8 cellular contexts compared by ENCODE assay signal in the genomic region with DNA sequence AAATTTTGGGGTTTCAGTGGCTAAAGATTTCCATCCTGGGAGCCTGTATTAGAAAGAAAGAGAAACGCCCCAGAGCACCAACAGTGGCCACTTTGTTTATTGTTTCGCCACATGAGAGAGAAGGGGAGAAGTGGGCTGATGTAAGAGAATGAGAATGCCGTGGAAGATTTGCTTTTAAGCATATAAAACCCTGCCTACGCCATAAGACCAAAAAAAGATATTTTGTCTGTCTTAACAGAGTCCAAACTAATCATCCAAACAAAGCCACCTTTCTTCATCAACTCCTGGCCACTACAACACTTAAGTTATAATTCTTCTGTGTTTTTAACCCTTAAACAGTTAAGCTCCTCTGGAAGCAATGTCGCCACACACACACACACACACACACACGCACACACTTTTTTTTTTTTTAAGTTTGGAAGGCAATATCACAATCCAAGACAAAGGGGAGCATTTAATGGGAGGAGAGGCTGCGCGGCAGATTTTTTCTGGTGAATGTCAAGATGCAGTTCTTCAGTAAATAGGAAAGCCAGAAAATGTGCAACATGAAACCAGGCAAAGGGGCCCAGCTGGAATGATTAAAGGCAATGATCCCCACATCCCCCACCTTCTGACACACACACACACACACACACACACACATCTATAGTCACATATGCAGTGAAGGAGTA.
DNase-seq lines count a peak whose midpoint lies in the region; ATAC-seq and TF ChIP-seq lines count a peak whose summit lies in the region.

No MANE protein-coding gene starts in this region.

- H3K27ac Mint-ChIP-seq in effector memory CD8-positive, alpha-beta T cell, result no peak overlapping the region

- no peak for TF ChIP-seq CTCF in HFF-Myc (IDR thresholded peaks at IDR 0.05; ENCODE audit: low read depth, low read length, missing control alignments)
- no peak for TF ChIP-seq CTCF in astrocyte of the spinal cord (IDR thresholded peaks at IDR 0.05; ENCODE audit: low read depth, low read length)

- H3K36me3 Mint-ChIP-seq in effector memory CD8-positive, alpha-beta T cell (ENCODE audit: insufficient read depth), result no peaks in the 10 kb centered on the region

- no peaks in the 10 kb centered on the region for H3K4me1 Mint-ChIP-seq in effector memory CD8-positive, alpha-beta T cell (ENCODE audit: low read depth in 2 of 2)

- H3K27ac ChIP-seq in iPS-18a (ENCODE audit: low read length) (no peak overlapping the region), substantia nigra (ENCODE audit: low read depth, low read length, poor library complexity, severe bottlenecking) (peak overlapping the region; percentile 90)

- DNase-seq in HFF-Myc (ENCODE audit: extremely low read depth, low read depth) (peak; percentile 59), astrocyte of the spinal cord (ENCODE audit: low read depth, low spot score) (peak; percentile 83), substantia nigra (lab: John Stamatoyannopoulos, UW) (peak in 11 of 49 donors; percentile 2 to 53 (median 14)), Kasumi-1 (lab: John Stamatoyannopoulos, UW) (no peak)
- DNase-seq in effector memory CD8-positive, alpha-beta T cell, result no peak

- ATAC-seq in GM21619 (IDR thresholded peaks at IDR 0.05; ENCODE audit: unreplicated experiment) (no peak), GM21528 (IDR thresholded peaks at IDR 0.05; ENCODE audit: low FRiP score, unreplicated experiment) (no peak)
- no peak for ATAC-seq in effector memory CD8-positive, alpha-beta T cell (replicated peaks)

- H3K9ac ChIP-seq in iPS-18a (ENCODE audit: low read length), result peak overlapping the region; percentile 36

- H3K9me3 Mint-ChIP-seq in effector memory CD8-positive, alpha-beta T cell, result no peaks in the 10 kb centered on the region

- peaks cover 39 to 42% of the 10 kb centered on the region in 2 donors for H3K27me3 Mint-ChIP-seq in effector memory CD8-positive, alpha-beta T cell

- no peaks in the 10 kb centered on the region for H3K27me3 ChIP-seq in iPS-18a (ENCODE audit: control insufficient read depth, insufficient read depth, low read length)

- H3K36me3 ChIP-seq in iPS-18a (ENCODE audit: control insufficient read depth, low read depth, low read length), result no peaks in the 10 kb centered on the region

- peak overlapping the region; percentile 34 for H3K4me3 ChIP-seq in HFF-Myc (replicated peaks; ENCODE audit: low read depth, low read length)
- peak overlapping the region; percentile 22 for H3K4me3 ChIP-seq in astrocyte of the spinal cord (ENCODE audit: low read depth, low read length)
- H3K4me3 ChIP-seq in iPS-18a (ENCODE audit: low read length), result no peak overlapping the region

- H3K4me1 ChIP-seq in iPS-18a (ENCODE audit: control insufficient read depth, low read depth, low read length), result peaks cover 11% of the 10 kb centered on the region

- H3K4me3 Mint-ChIP-seq in effector memory CD8-positive, alpha-beta T cell, result no peak overlapping the region

- no peaks in the 10 kb centered on the region for H3K9me3 ChIP-seq in iPS-18a (ENCODE audit: control insufficient read depth, low read depth, low read length)

- in situ Hi-C loops in astrocyte of the spinal cord (cut with HindIII; ENCODE audit: low sequenced_read_pairs), result no loop called here

Comparison
In these comparisons a context has a peak if more than half of its experiments do, and no peak if none do; other contexts are left out.
1. DNase-seq: peak in HFF-Myc (single experiment) and astrocyte of the spinal cord (single experiment); none in effector memory CD8-positive, alpha-beta T cell (0 of 3) and Kasumi-1 (0 of 2).